Comparison of ENCODE assay signal across 1 cellular context in the genomic region with DNA sequence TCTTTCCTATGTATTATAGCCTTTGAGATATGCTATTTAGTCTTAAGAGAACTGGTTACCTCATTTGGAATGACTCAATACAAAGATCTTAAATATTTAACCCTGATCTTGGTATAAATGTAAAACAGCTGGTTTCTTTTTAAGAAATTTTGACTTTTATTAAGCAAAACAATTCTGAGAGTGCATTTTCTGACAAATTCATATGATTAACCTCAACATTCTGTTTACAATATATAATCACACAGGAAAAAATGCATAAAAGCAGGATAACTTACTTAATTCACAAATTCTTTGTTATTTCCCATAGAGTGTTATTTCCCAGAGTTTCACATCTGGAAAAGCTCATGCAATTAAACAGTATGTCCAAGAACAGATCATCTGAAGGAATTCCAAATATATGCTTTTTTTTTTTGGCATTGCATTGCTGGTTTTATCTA.
TF ChIP-seq lines count a peak whose summit lies in the region.

No MANE protein-coding gene starts in this region.

TF ChIP-seq in IMR-90, 13 proteins besides CTCF, POLR2A, EP300 and RAD21:
- TF ChIP-seq CEBPB (IDR thresholded peaks at IDR 0.05; ENCODE audit: low read depth, low read length): no peak
- TF ChIP-seq RFX5 (IDR thresholded peaks at IDR 0.05; ENCODE audit: low read depth, low read length): no peak
- TF ChIP-seq CHD1 (IDR thresholded peaks at IDR 0.05; ENCODE audit: low read depth, low read length): no peak
- TF ChIP-seq, protein P1, sequence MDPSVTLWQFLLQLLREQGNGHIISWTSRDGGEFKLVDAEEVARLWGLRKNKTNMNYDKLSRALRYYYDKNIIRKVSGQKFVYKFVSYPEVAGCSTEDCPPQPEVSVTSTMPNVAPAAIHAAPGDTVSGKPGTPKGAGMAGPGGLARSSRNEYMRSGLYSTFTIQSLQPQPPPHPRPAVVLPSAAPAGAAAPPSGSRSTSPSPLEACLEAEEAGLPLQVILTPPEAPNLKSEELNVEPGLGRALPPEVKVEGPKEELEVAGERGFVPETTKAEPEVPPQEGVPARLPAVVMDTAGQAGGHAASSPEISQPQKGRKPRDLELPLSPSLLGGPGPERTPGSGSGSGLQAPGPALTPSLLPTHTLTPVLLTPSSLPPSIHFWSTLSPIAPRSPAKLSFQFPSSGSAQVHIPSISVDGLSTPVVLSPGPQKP (IDR thresholded peaks at IDR 0.05; ENCODE audit: borderline replicate concordance, low read depth, low read length): no peak
- no peak for TF ChIP-seq MXI1 (IDR thresholded peaks at IDR 0.05; ENCODE audit: borderline replicate concordance, low read depth, low read length)
- TF ChIP-seq SMC3 (IDR thresholded peaks at IDR 0.05; ENCODE audit: low read depth, low read length): no peak
- no peak for TF ChIP-seq RCOR1 (IDR thresholded peaks at IDR 0.05; ENCODE audit: insufficient replicate concordance, low read length)
- TF ChIP-seq, protein P2, sequence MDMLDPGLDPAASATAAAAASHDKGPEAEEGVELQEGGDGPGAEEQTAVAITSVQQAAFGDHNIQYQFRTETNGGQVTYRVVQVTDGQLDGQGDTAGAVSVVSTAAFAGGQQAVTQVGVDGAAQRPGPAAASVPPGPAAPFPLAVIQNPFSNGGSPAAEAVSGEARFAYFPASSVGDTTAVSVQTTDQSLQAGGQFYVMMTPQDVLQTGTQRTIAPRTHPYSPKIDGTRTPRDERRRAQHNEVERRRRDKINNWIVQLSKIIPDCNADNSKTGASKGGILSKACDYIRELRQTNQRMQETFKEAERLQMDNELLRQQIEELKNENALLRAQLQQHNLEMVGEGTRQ (IDR thresholded peaks at IDR 0.05; ENCODE audit: low read depth, low read length): no peak
